Comparison of ENCODE assay signal across 18 cellular contexts in the genomic region with DNA sequence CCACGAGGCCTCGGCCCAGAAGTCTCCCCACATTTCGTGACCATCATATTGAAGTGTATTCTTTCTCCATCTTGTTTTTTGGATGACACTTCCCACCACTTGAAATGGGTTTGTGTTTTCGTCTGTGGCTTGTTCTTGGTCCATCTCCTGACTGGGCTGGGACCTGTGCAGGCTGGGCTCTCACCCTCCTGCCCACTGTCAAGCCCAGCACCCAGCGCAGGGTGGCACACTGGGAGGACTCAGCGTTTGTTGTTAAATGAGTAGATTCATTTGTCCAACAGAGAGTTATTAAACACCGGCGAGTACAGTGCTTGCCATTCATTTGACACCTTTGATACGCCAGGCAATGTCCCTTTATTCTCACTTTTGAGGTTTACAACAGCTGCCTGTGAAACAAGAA.
"Had no signal": no experiment of that assay in that cellular context is flagged by ENCODE, and none has a peak within 500 bp of the region (broad histone marks: within the 10 kb centered on the region; RNA-seq: fewer than 3 reads in every experiment).

No MANE protein-coding gene starts in this region.

- H3K9me3 Mint-ChIP-seq: activated CD4-positive, alpha-beta memory T cell treated with anti-CD3 and anti-CD28 coated beads for 36 hours; activated CD4-positive, alpha-beta T cell treated with anti-CD3 and anti-CD28 coated beads, Interleukin-2, amount 10 ng/mL, durations not matched to agents 7 days and 5 days; activated naive CD4-positive, alpha-beta T cell treated with anti-CD3 and anti-CD28 coated beads, Interleukin-2, amount 50 U/mL, for 24 hours; activated T-cell treated with anti-CD3 and anti-CD28 coated beads, Interleukin-2, amount 50 U/mL, for 72 hours had no signal

- H3K4me3 ChIP-seq: MG63 had no signal

- H3K27me3 ChIP-seq: MG63 had no signal

- H3K36me3 ChIP-seq: MG63 had no signal

- H3K27ac Mint-ChIP-seq: activated CD4-positive, alpha-beta memory T cell treated with anti-CD3 and anti-CD28 coated beads for 36 hours; activated CD4-positive, alpha-beta T cell treated with anti-CD3 and anti-CD28 coated beads, Interleukin-2, amount 10 ng/mL, durations not matched to agents 7 days and 5 days; activated naive CD4-positive, alpha-beta T cell treated with anti-CD3 and anti-CD28 coated beads, Interleukin-2, amount 50 U/mL, for 24 hours; activated T-cell treated with anti-CD3 and anti-CD28 coated beads, Interleukin-2, amount 50 U/mL, for 72 hours; T-helper 17 cell had no signal

- H3K27me3 Mint-ChIP-seq: activated CD4-positive, alpha-beta memory T cell treated with anti-CD3 and anti-CD28 coated beads for 36 hours; activated CD4-positive, alpha-beta T cell treated with anti-CD3 and anti-CD28 coated beads, Interleukin-2, amount 10 ng/mL, durations not matched to agents 7 days and 5 days; activated naive CD4-positive, alpha-beta T cell treated with anti-CD3 and anti-CD28 coated beads, Interleukin-2, amount 50 U/mL, for 24 hours; T-helper 17 cell had no signal

- H3K9me3 ChIP-seq: MG63 had no signal

- ATAC-seq: activated T-cell treated with anti-CD3 and anti-CD28 coated beads, Interleukin-2, amount 50 U/mL, for 72 hours; PC-3; T-helper 17 cell had no signal

- DNase-seq: activated CD4-positive, alpha-beta memory T cell treated with anti-CD3 and anti-CD28 coated beads for 36 hours; activated CD4-positive, alpha-beta T cell treated with anti-CD3 and anti-CD28 coated beads, Interleukin-2, amount 10 ng/mL, durations not matched to agents 7 days and 5 days; activated CD4-positive, CD25-positive, alpha-beta regulatory T cell; activated T-cell treated with anti-CD3 and anti-CD28 coated beads, Interleukin-2, amount 50 U/mL, for 72 hours; MG63; MV-4-11; NCI-H1105; NCI-H1436; NCI-H1694 treated with DMSO at 0.1 percent for 48 hours; NCI-H2029 treated with DMSO at 0.1 percent for 48 hours; NCI-H510A treated with DMSO at 0.1 percent for 48 hours; NCI-H69; PC-3; SHP77 treated with DMSO at 0.1 percent for 48 hours; T-helper 17 cell; T1000 had no signal

- H3K36me3 Mint-ChIP-seq: activated CD4-positive, alpha-beta memory T cell treated with anti-CD3 and anti-CD28 coated beads for 36 hours; activated naive CD4-positive, alpha-beta T cell treated with anti-CD3 and anti-CD28 coated beads, Interleukin-2, amount 50 U/mL, for 24 hours had no signal

- H3K4me1 Mint-ChIP-seq: activated CD4-positive, alpha-beta T cell treated with anti-CD3 and anti-CD28 coated beads, Interleukin-2, amount 10 ng/mL, durations not matched to agents 7 days and 5 days; activated naive CD4-positive, alpha-beta T cell treated with anti-CD3 and anti-CD28 coated beads, Interleukin-2, amount 50 U/mL, for 24 hours had no signal

- H3K27ac ChIP-seq: VCaP had no signal

- H3K4me3 Mint-ChIP-seq: activated CD4-positive, alpha-beta memory T cell treated with anti-CD3 and anti-CD28 coated beads for 36 hours; activated CD4-positive, alpha-beta T cell treated with anti-CD3 and anti-CD28 coated beads, Interleukin-2, amount 10 ng/mL, durations not matched to agents 7 days and 5 days; activated naive CD4-positive, alpha-beta T cell treated with anti-CD3 and anti-CD28 coated beads, Interleukin-2, amount 50 U/mL, for 24 hours; activated T-cell treated with anti-CD3 and anti-CD28 coated beads, Interleukin-2, amount 50 U/mL, for 72 hours; T-helper 17 cell had no signal
